In genomic region chr17:78146471-78146869, GRCh38 we compare ENCODE assay signal across 1 cellular context.
TF ChIP-seq lines count a peak whose summit lies in the region.

No MANE protein-coding gene starts in this region.

TF ChIP-seq in GM12878, 131 proteins besides CTCF, POLR2A, EP300 and RAD21:
- TF ChIP-seq ZNF217 (IDR thresholded peaks at IDR 0.05) (0 out of 2 replicates have a peak, but pooled peaks have one; percentile 61), ZNF384 (IDR thresholded peaks at IDR 0.05; ENCODE audit: borderline replicate concordance, low read depth, low read length) (no peak), SMARCA5 (IDR thresholded peaks at IDR 0.05) (peak; percentile 80)
